In genomic region chr14:93959239-93960107, GRCh38 we compare ENCODE assay signal across 8 cellular contexts. TPM values are rescaled to one million over a fixed set of nuclear protein-coding genes. Genes with fewer than 3 reads are reported as not detected.
DNase-seq lines count a peak whose midpoint lies in the region; ATAC-seq and TF ChIP-seq lines count a peak whose summit lies in the region.

No MANE protein-coding gene starts in this region.

- ATAC-seq in GM19035 (IDR thresholded peaks at IDR 0.05; ENCODE audit: unreplicated experiment) (peak; percentile 71), HG03135 (IDR thresholded peaks at IDR 0.05; ENCODE audit: unreplicated experiment) (peak; percentile 69), left ventricle myocardium superior (peak; percentile 39)

- in situ Hi-C loops in ACHN (cut with HindIII; ENCODE audit: low pct_ligation_motif_present, low pct_unique_long_range_greater_than_20kb, low sequenced_read_pairs): no loop called here

- intact Hi-C loops in left ventricle myocardium superior (cut with micrococcal nuclease): no loop called here

- DNase-seq in ACHN (peak; percentile 94), left ventricle myocardium superior (peak; percentile 60), NCI-H1694 treated with DMSO at 0.1 percent for 48 hours (lab: John Stamatoyannopoulos, UW) (no peak)
- DNase-seq in activated naive CD4-positive, alpha-beta T cell (lab: John Stamatoyannopoulos, UW): peak; percentile 58 to 78 (median 68)
- peak; percentile 76 to 82 for DNase-seq in stimulated activated CD4-positive, alpha-beta T cell treated with anti-CD3 and anti-CD28 coated beads, Interleukin-1b, Interleukin-23, amount 100 ng/mL, for 1 hour (ENCODE audit: low read depth in 2 of 2)

- 0 out of 2 replicates have a peak, but pooled peaks have one; percentile 8 for TF ChIP-seq POLR2A in Raji (IDR thresholded peaks at IDR 0.05; ENCODE audit: insufficient read depth, low read depth, low read length)

RNA-seq across cellular contexts. Expression of gene ASB2, which starts 16.9 kb away (rescaled TPM):
- 268 TPM for total RNA-seq in left ventricle myocardium superior

RNA-seq across cellular contexts. Expression of gene FAM181A, which starts 32.3 kb away (rescaled TPM):
- total RNA-seq in left ventricle myocardium superior: not detected

RNA-seq across cellular contexts. Expression of gene CCDC197, which starts 37.6 kb away (rescaled TPM):
- 0.74 TPM for total RNA-seq in left ventricle myocardium superior
